ENCODE assay signal across 9 cellular contexts in genomic region chr11:115912484-115912945, GRCh38.
DNase-seq lines count a peak whose midpoint lies in the region; ATAC-seq, FAIRE-seq and TF ChIP-seq lines count a peak whose summit lies in the region.
"Had no signal": no experiment of that assay in that cellular context is flagged by ENCODE, and none has a peak within 500 bp of the region (broad histone marks: within the 10 kb centered on the region; RNA-seq: fewer than 3 reads in every experiment).

No MANE protein-coding gene starts in this region.

- peaks cover 2% of the 10 kb centered on the region for H3K27me3 Mint-ChIP-seq in activated T-helper 1 cell treated with anti-CD3 and anti-CD28 coated beads, Interleukin-12 subunit alpha, Interleukin-12 subunit beta, Interleukin-2, Interleukin-4 antibody, amounts not matched to agents 30 ng/mL and 10 ng/mL and 1 ng/mL, durations not matched to agents 14 hours and 24 hours and 36 hours (ENCODE audit: insufficient read depth)

- peaks cover 0 to 10% of the 10 kb centered on the region in 2 experiments; a peak in 3 of 5 replicates for H3K27me3 ChIP-seq in HepG2 (ENCODE audit: control insufficient read depth in 1 of 2, insufficient read depth in 2 of 2, low read length in 2 of 2)

- intact Hi-C loops in HepG2 (cut with micrococcal nuclease; ENCODE audit: unreplicated experiment), result no loop called here
- intact Hi-C loops in activated T-helper 1 cell treated with anti-CD3 and anti-CD28 coated beads, Interleukin-12 subunit alpha, Interleukin-12 subunit beta, Interleukin-2, Interleukin-4 antibody, amounts not matched to agents 30 ng/mL and 10 ng/mL and 1 ng/mL, durations not matched to agents 14 hours and 24 hours and 36 hours (cut with micrococcal nuclease), result no loop called here

- peak; percentile 29 for DNase-seq in GM10248 (ENCODE audit: extremely low spot score)
- peak; percentile 38 for DNase-seq in H4 (ENCODE audit: low spot score)
- peak; percentile 46 for DNase-seq in NCI-H748 (lab: John Stamatoyannopoulos, UW; ENCODE audit: unreplicated experiment)
- no peak for DNase-seq in HepG2 (ENCODE audit: low spot score)
- no peak for DNase-seq in ureter (ENCODE audit: low spot score)
- no peak for DNase-seq in mucosa of gallbladder (ENCODE audit: low spot score)
- no peak for DNase-seq in activated T-helper 1 cell treated with anti-CD3 and anti-CD28 coated beads, Interleukin-12 subunit alpha, Interleukin-12 subunit beta, Interleukin-2, Interleukin-4 antibody, amounts not matched to agents 30 ng/mL and 10 ng/mL and 1 ng/mL, durations not matched to agents 14 hours and 24 hours and 36 hours (ENCODE audit: low spot score)

- TF ChIP-seq CTCF in GM10248 (IDR thresholded peaks at IDR 0.05; ENCODE audit: control extremely low read depth, extremely low read depth, low read depth, missing control alignments) (peak; percentile 40), HepG2 (CRISPR knock-in tag; IDR thresholded peaks at IDR 0.05) (0 out of 2 replicates have a peak, but pooled peaks have one; percentile 22)

- WGBS in HepG2 (ENCODE audit: low lambda C conversion rate), result 66% methylated on average over 2 of the region's 2 CpGs

- no peaks in the 10 kb centered on the region for H3K9me3 Mint-ChIP-seq in activated T-helper 1 cell treated with anti-CD3 and anti-CD28 coated beads, Interleukin-12 subunit alpha, Interleukin-12 subunit beta, Interleukin-2, Interleukin-4 antibody, amounts not matched to agents 30 ng/mL and 10 ng/mL and 1 ng/mL, durations not matched to agents 14 hours and 24 hours and 36 hours

- TF ChIP-seq EP300 in HepG2 (IDR thresholded peaks at IDR 0.05; ENCODE audit: low read depth in 2 of 2, low read length in 2 of 2) (no peak), HepG2 (CRISPR knock-in tag; IDR thresholded peaks at IDR 0.05; ENCODE audit: borderline replicate concordance) (no peak)

- no peaks in the 10 kb centered on the region for H4K20me1 ChIP-seq in HepG2 (ENCODE audit: insufficient read depth, low read length)

- no peak overlapping the region for H3K4me2 ChIP-seq in HepG2 (ENCODE audit: low read depth, low read length)

- H3K4me3 ChIP-seq in HepG2 (replicated peaks in 1 of 3; ENCODE audit: insufficient read depth in 1 of 3, low read depth in 2 of 3, low read length in 3 of 3), result no peak overlapping the region

- no peak overlapping the region for H3K27ac Mint-ChIP-seq in activated T-helper 1 cell treated with anti-CD3 and anti-CD28 coated beads, Interleukin-12 subunit alpha, Interleukin-12 subunit beta, Interleukin-2, Interleukin-4 antibody, amounts not matched to agents 30 ng/mL and 10 ng/mL and 1 ng/mL, durations not matched to agents 14 hours and 24 hours and 36 hours

- H3K36me3 Mint-ChIP-seq in activated T-helper 1 cell treated with anti-CD3 and anti-CD28 coated beads, Interleukin-12 subunit alpha, Interleukin-12 subunit beta, Interleukin-2, Interleukin-4 antibody, amounts not matched to agents 30 ng/mL and 10 ng/mL and 1 ng/mL, durations not matched to agents 14 hours and 24 hours and 36 hours (ENCODE audit: low read depth), result no peaks in the 10 kb centered on the region

- FAIRE-seq in HepG2 (lab: Jason Lieb, UNC), result no peak

- peak; percentile 57; the same call in 2 of the 3 replicates for ATAC-seq in HepG2
- ATAC-seq in HG03025 (IDR thresholded peaks at IDR 0.05; ENCODE audit: low FRiP score, unreplicated experiment), result no peak

- no peak for TF ChIP-seq RAD21 in HepG2 (CRISPR knock-in tag; IDR thresholded peaks at IDR 0.05)

- no peak for TF ChIP-seq POLR2A in HepG2 (IDR thresholded peaks at IDR 0.05; ENCODE audit: insufficient read depth in 1 of 2, low read depth in 2 of 2, low read length in 2 of 2)

- POLR2A ChIA-PET in GM10248 (lab: Yijun Ruan, JAX) (no interaction called here), HepG2 (lab: Yijun Ruan, JAX) (no interaction called here)

- CTCF ChIA-PET in GM10248 (lab: Yijun Ruan, JAX), result interaction anchor here (0.7 to 4.4 kb wide), 7 partner anchors 10 to 578 kb away, joined by 3 to 25 read pairs (median 3); no protein-coding TSS in a partner anchor
- CTCF ChIA-PET in HepG2 (lab: Yijun Ruan, JAX; ENCODE audit: low intra/inter-chr PET ratio, low total read pairs), result no interaction called here

- no TSS peak for BruUV-seq in HepG2 (replicated peaks; lab: Mats Ljungman, UMichigan)

- no peaks in the 10 kb centered on the region for H3K9me3 ChIP-seq in HepG2 (ENCODE audit: low read length)

- no peak overlapping the region for H2AFZ ChIP-seq in HepG2 (ENCODE audit: low read length)
- H2AFZ ChIP-seq: parathyroid adenoma had no signal

- H3K9ac ChIP-seq in HepG2 (ENCODE audit: insufficient read depth, low read depth, low read length), result no peak overlapping the region
- H3K9ac ChIP-seq: parathyroid adenoma had no signal

- no peaks in the 10 kb centered on the region for H3K4me1 Mint-ChIP-seq in activated T-helper 1 cell treated with anti-CD3 and anti-CD28 coated beads, Interleukin-12 subunit alpha, Interleukin-12 subunit beta, Interleukin-2, Interleukin-4 antibody, amounts not matched to agents 30 ng/mL and 10 ng/mL and 1 ng/mL, durations not matched to agents 14 hours and 24 hours and 36 hours (ENCODE audit: low read depth)

- H3K4me3 Mint-ChIP-seq in activated T-helper 1 cell treated with anti-CD3 and anti-CD28 coated beads, Interleukin-12 subunit alpha, Interleukin-12 subunit beta, Interleukin-2, Interleukin-4 antibody, amounts not matched to agents 30 ng/mL and 10 ng/mL and 1 ng/mL, durations not matched to agents 14 hours and 24 hours and 36 hours, result no peak overlapping the region

- in situ Hi-C loops in HepG2 (cut with HindIII; ENCODE audit: extremely low pct_ligation_motif_present, low pct_unique_long_range_greater_than_20kb), result no loop called here

- H3K36me3 ChIP-seq in HepG2 (replicated peaks in 1 of 2; ENCODE audit: control insufficient read depth in 1 of 2, insufficient read depth in 2 of 2, low read length in 2 of 2), result no peaks in the 10 kb centered on the region

- no peak overlapping the region for H3K27ac ChIP-seq in HepG2 (ENCODE audit: extremely low read length, insufficient read depth, low read length)
- H3K27ac ChIP-seq: parathyroid adenoma had no signal

- H3K4me1 ChIP-seq in HepG2 (ENCODE audit: insufficient read depth, low read length), result no peaks in the 10 kb centered on the region
- H3K4me1 ChIP-seq: parathyroid adenoma had no signal

- no peaks in the 10 kb centered on the region for H3K79me2 ChIP-seq in HepG2 (ENCODE audit: insufficient read depth, low read length)
- H3K79me2 ChIP-seq: parathyroid adenoma had no signal

TF ChIP-seq in HepG2, 621 proteins besides CTCF, POLR2A, EP300 and RAD21:
- TF ChIP-seq STAT5B (CRISPR knock-in tag; IDR thresholded peaks at IDR 0.05) (no peak), TEAD3 (CRISPR knock-in tag; optimal IDR thresholded peaks at IDR 0.05; ENCODE audit: borderline replicate concordance) (peak; percentile 76), STAG1 (CRISPR knock-in tag; IDR thresholded peaks at IDR 0.05) (peak; percentile 55), ZBTB20 (CRISPR knock-in tag; IDR thresholded peaks at IDR 0.05; ENCODE audit: borderline replicate concordance, low read depth) (no peak), NR3C1 (CRISPR knock-in tag; IDR thresholded peaks at IDR 0.05) (no peak)
TF ChIP-seq in HepG2: peak in this region for 2.

Comparison
In these comparisons a context has a peak if more than half of its experiments do, and no peak if none do; other contexts are left out.
1. DNase-seq: peak in GM10248 (single experiment), H4 (single experiment) and NCI-H748 (single experiment); none in HepG2 (single experiment), ureter (single experiment), mucosa of gallbladder (single experiment) and activated T-helper 1 cell treated with anti-CD3 and anti-CD28 coated beads, Interleukin-12 subunit alpha, Interleukin-12 subunit beta, Interleukin-2, Interleukin-4 antibody, amounts not matched to agents 30 ng/mL and 10 ng/mL and 1 ng/mL, durations not matched to agents 14 hours and 24 hours and 36 hours (single experiment).